ENCODE assay signal across 18 cellular contexts in genomic region chr14:92572050-92572449, GRCh38.
"Had no signal": no experiment of that assay in that cellular context is flagged by ENCODE, and none has a peak within 500 bp of the region (broad histone marks: within the 10 kb centered on the region; RNA-seq: fewer than 3 reads in every experiment).

No MANE protein-coding gene starts in this region.

- H3K36me3 ChIP-seq: right atrium auricular region, thyroid gland had no signal

- H3K4me3 ChIP-seq: esophagus muscularis mucosa, gastroesophageal sphincter, left ventricle myocardium inferior, lower lobe of right lung, right atrium auricular region, thyroid gland had no signal

- H3K27ac ChIP-seq: epithelial cell of prostate, esophagus muscularis mucosa, gastroesophageal sphincter, left ventricle myocardium inferior, lower lobe of right lung, right atrium auricular region, thyroid gland had no signal

- ATAC-seq: effector memory CD8-positive, alpha-beta T cell; gastroesophageal sphincter; left cardiac atrium; lower lobe of right lung; naive thymus-derived CD4-positive, alpha-beta T cell had no signal

- H3K4me1 ChIP-seq: gastroesophageal sphincter, lower lobe of right lung, thyroid gland had no signal

- H3K9me3 ChIP-seq: thyroid gland had no signal

- H3K27me3 ChIP-seq: esophagus muscularis mucosa, gastroesophageal sphincter, right atrium auricular region, thyroid gland had no signal

- DNase-seq: cerebellar nuclear complex; effector memory CD8-positive, alpha-beta T cell; glutamatergic neuron; kidney; left cardiac atrium; left ventricle myocardium inferior; lower lobe of right lung; midbrain; naive thymus-derived CD4-positive, alpha-beta T cell; posterior cingulate gyrus; small intestine; stimulated activated CD4-positive, alpha-beta T cell treated with anti-CD3 and anti-CD28 coated beads, Interleukin-12 subunit alpha, Interleukin-12 subunit beta, amount 100 ng/mL, for 4 hours; stimulated activated naive CD4-positive, alpha-beta T cell treated with Interleukin-2 at 50 U/mL for 16 hours; thyroid gland had no signal
